28 cellular contexts compared by ENCODE assay signal in the genomic region with DNA sequence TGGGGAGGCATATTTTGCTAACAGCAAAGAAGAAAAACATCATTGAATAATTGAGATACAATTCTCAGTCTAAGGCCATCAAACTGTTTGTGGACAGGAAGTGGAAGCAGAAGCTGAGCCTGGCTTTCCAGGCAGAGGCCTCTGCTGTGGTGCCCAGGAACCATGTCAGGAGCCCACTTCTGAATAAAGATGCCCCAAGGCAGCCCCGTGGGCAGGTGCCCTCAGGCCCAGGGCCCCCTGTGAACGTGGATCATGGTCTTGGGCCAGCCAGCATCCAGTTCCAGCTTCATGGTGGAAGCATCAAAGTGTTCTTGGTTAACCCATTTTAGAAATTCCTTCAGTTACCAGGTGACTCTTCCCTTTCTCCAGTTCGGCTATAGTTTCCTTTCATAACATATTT.
"Had no signal": no experiment of that assay in that cellular context is flagged by ENCODE, and none has a peak within 500 bp of the region (broad histone marks: within the 10 kb centered on the region; RNA-seq: fewer than 3 reads in every experiment).

No MANE protein-coding gene starts in this region.

- H3K27ac ChIP-seq: ascending aorta, breast epithelium, cardiac muscle cell, colonic mucosa, epithelial cell of prostate, heart left ventricle, hepatocyte, WERI-Rb-1 had no signal

- H3K4me1 ChIP-seq: ascending aorta, breast epithelium, colonic mucosa, heart left ventricle had no signal

- ATAC-seq: activated CD4-positive, CD25-positive, alpha-beta regulatory T cell treated with anti-CD3 and anti-CD28 coated beads, Interleukin-2, amount 50 U/mL, for 24 hours; activated naive CD4-positive, alpha-beta T cell treated with anti-CD3 and anti-CD28 coated beads, Interleukin-2, amount 50 U/mL, for 72 hours; activated T-cell treated with anti-CD3 and anti-CD28 coated beads, Interleukin-2, amount 50 U/mL, for 72 hours; heart left ventricle; T-helper 17 cell had no signal

- H3K27me3 ChIP-seq: ascending aorta, breast epithelium, cardiac muscle cell, colonic mucosa, heart left ventricle, hepatocyte had no signal

- DNase-seq: activated B cell treated with CpG ODN at 0.5 μM for 24 hours; activated CD4-positive, alpha-beta memory T cell treated with anti-CD3 and anti-CD28 coated beads, Interleukin-2, amount 10 ng/mL, durations not matched to agents 7 days and 5 days; activated CD4-positive, alpha-beta T cell treated with anti-CD3 and anti-CD28 coated beads for 48 hours; activated CD4-positive, alpha-beta T cell treated with anti-CD3 and anti-CD28 coated beads, Interleukin-2, amount 50 U/mL, for 4 hours; activated CD8-positive, alpha-beta memory T cell treated with anti-CD3 and anti-CD28 coated beads, Interleukin-2, amount 50 U/mL, for 48 hours; activated naive CD4-positive, alpha-beta T cell treated with anti-CD3 and anti-CD28 coated beads, Interleukin-2, amount 10 ng/mL, durations not matched to agents 7 days and 5 days; activated naive CD8-positive, alpha-beta T cell treated with anti-CD3 and anti-CD28 coated beads, Interleukin-2, amount 10 ng/mL, durations not matched to agents 7 days and 5 days; activated T-cell treated with anti-CD3 and anti-CD28 coated beads for 4 hours; activated T-cell treated with anti-CD3 and anti-CD28 coated beads, Interleukin-2, amount 50 U/mL, for 24 hours; activated T-cell treated with anti-CD3 and anti-CD28 coated beads, Interleukin-2, amount 50 U/mL, for 72 hours; central memory CD4-positive, alpha-beta T cell; cerebellar nuclear complex; colonic mucosa; effector CD8-positive, alpha-beta T cell; foreskin fibroblast; glutamatergic neuron; heart left ventricle; T-helper 1 cell; T-helper 17 cell; T1000; WERI-Rb-1 had no signal

- H3K9me3 ChIP-seq: ascending aorta, colonic mucosa, heart left ventricle had no signal

- H3K4me3 ChIP-seq: ascending aorta, breast epithelium, cardiac muscle cell, colonic mucosa, heart left ventricle, hepatocyte had no signal

- H3K36me3 ChIP-seq: ascending aorta, breast epithelium, cardiac muscle cell, colonic mucosa, heart left ventricle, WERI-Rb-1 had no signal
